Comparison of ENCODE assay signal across 2 cellular contexts in genomic region chr10:84761994-84762614, GRCh38.
A peak's percentile ranks its signal among the peaks of the same experiment; 100 is the strongest.
TF ChIP-seq lines count a peak whose summit lies in the region.
"Not testable (repeated sequence)": the region's sequence is repeated elsewhere in the genome, so short reads cannot be mapped to it uniquely, and the experiment has no call there.

No MANE protein-coding gene starts in this region.

TF ChIP-seq in H1, 55 proteins besides CTCF, POLR2A, EP300 and RAD21:
- TF ChIP-seq YY1 (IDR thresholded peaks at IDR 0.05; ENCODE audit: low read depth, low read length), result peak; percentile 71

TF ChIP-seq in HepG2, 621 proteins besides CTCF, POLR2A, EP300 and RAD21:
- TF ChIP-seq ZNF281 (CRISPR knock-in tag; IDR thresholded peaks at IDR 0.05; ENCODE audit: borderline replicate concordance) (peak; percentile 88; the same call in 1 of the 2 replicates), ZMYM4 (CRISPR knock-in tag; IDR thresholded peaks at IDR 0.05) (peak; percentile 35; the same call in 1 of the 2 replicates), SALL1 (CRISPR knock-in tag; IDR thresholded peaks at IDR 0.05) (0 out of 2 replicates have a peak, but pooled peaks have one; percentile 22), PAXIP1 (CRISPR knock-in tag; conservative IDR thresholded peaks at IDR 0.05) (0 out of 2 replicates have a peak, but pooled peaks have one; percentile 31), ARID5B (CRISPR knock-in tag; IDR thresholded peaks at IDR 0.05) (peak; percentile 42; the same call in 1 of the 2 replicates), FOXA1 (CRISPR knock-in tag; IDR thresholded peaks at IDR 0.05) (peak; percentile 72), FOXA3 (CRISPR knock-in tag; IDR thresholded peaks at IDR 0.05) (peak; percentile 65), ZNF770 (CRISPR knock-in tag; IDR thresholded peaks at IDR 0.05) (0 out of 2 replicates have a peak, but pooled peaks have one; percentile 15)
- not testable (repeated sequence) for TF ChIP-seq FOXA1 (IDR thresholded peaks at IDR 0.05)
